10 cellular contexts compared by ENCODE assay signal in genomic region chr1:55064071-55064581, GRCh38. TPM values are rescaled to one million over a fixed set of nuclear protein-coding genes. Genes with fewer than 3 reads are reported as not detected.
DNase-seq lines count a peak whose midpoint lies in the region; ATAC-seq and TF ChIP-seq lines count a peak whose summit lies in the region.
"Had no signal": no experiment of that assay in that cellular context is flagged by ENCODE, and none has a peak within 500 bp of the region (broad histone marks: within the 10 kb centered on the region; RNA-seq: fewer than 3 reads in every experiment).

No MANE protein-coding gene starts in this region.

- POLR2A ChIA-PET in CD8-positive, alpha-beta memory T cell (lab: Charles Lee), result no interaction called here

- ATAC-seq in HG02885 (IDR thresholded peaks at IDR 0.05; ENCODE audit: poor library complexity, unreplicated experiment) (peak; percentile 47), left colon (peak; percentile 27), GM18502 (IDR thresholded peaks at IDR 0.05; ENCODE audit: poor library complexity, unreplicated experiment) (no peak)
- ATAC-seq: natural killer cell treated with Interleukin-12 subunit alpha and Interleukin-12 subunit beta and Interleukin-15 and Interleukin-18, amount 100 ng/mL, for 72 hours; stimulated activated naive CD8-positive, alpha-beta T cell treated with anti-CD3 and anti-CD28 coated beads, Interleukin-15, Interleukin-2, amounts not matched to agents 100 U/mL and 50 U/mL, for 24 hours had no signal

- no peaks in the 10 kb centered on the region for H3K27me3 ChIP-seq in WERI-Rb-1 (ENCODE audit: insufficient read depth, low read depth, severe bottlenecking)
- no peaks in the 10 kb centered on the region for H3K27me3 ChIP-seq in CD8-positive, alpha-beta memory T cell (ENCODE audit: insufficient read depth, low read length, poor library complexity, severe bottlenecking)

- no peak overlapping the region for H3K4me3 ChIP-seq in WERI-Rb-1 (ENCODE audit: low read depth, low read length)
- no peak overlapping the region for H3K4me3 ChIP-seq in CD8-positive, alpha-beta memory T cell (ENCODE audit: low read length)

- peaks cover 31% of the 10 kb centered on the region for H3K36me3 ChIP-seq in WERI-Rb-1
- peaks cover 10% of the 10 kb centered on the region for H3K36me3 ChIP-seq in CD8-positive, alpha-beta memory T cell (ENCODE audit: insufficient read depth, low read length)

- H3K4me1 Mint-ChIP-seq in CD8-positive, alpha-beta memory T cell, result no peaks in the 10 kb centered on the region

- peaks cover 13 to 34% (median 17%) of the 10 kb centered on the region in 3 donors for H3K36me3 Mint-ChIP-seq in CD8-positive, alpha-beta memory T cell

- no peak overlapping the region for H3K4me3 Mint-ChIP-seq in CD8-positive, alpha-beta memory T cell
- H3K4me3 Mint-ChIP-seq: natural killer cell treated with Interleukin-12 subunit alpha and Interleukin-12 subunit beta and Interleukin-15 and Interleukin-18, amount 100 ng/mL, for 72 hours had no signal

- peak; percentile 28 for TF ChIP-seq CTCF in WERI-Rb-1 (IDR thresholded peaks at IDR 0.05; ENCODE audit: low read depth, low read length)

- no peak overlapping the region for H3K27ac Mint-ChIP-seq in CD8-positive, alpha-beta memory T cell
- H3K27ac Mint-ChIP-seq: natural killer cell treated with Interleukin-12 subunit alpha and Interleukin-12 subunit beta and Interleukin-15 and Interleukin-18, amount 100 ng/mL, for 72 hours had no signal

- no peak overlapping the region for H3K27ac ChIP-seq in WERI-Rb-1
- H3K27ac ChIP-seq in CD8-positive, alpha-beta memory T cell (ENCODE audit: low read depth, low read length), result no peak overlapping the region

- no peaks in the 10 kb centered on the region for H3K9me3 ChIP-seq in WERI-Rb-1 (ENCODE audit: severe bottlenecking)
- H3K9me3 ChIP-seq in CD8-positive, alpha-beta memory T cell (ENCODE audit: low read length), result no peaks in the 10 kb centered on the region

- CTCF ChIA-PET in CD8-positive, alpha-beta memory T cell (lab: Charles Lee), result no interaction called here

- no peaks in the 10 kb centered on the region for H3K9me3 Mint-ChIP-seq in CD8-positive, alpha-beta memory T cell
- H3K9me3 Mint-ChIP-seq: natural killer cell treated with Interleukin-12 subunit alpha and Interleukin-12 subunit beta and Interleukin-15 and Interleukin-18, amount 100 ng/mL, for 72 hours had no signal

- peaks cover 0 to 1% of the 10 kb centered on the region in 2 donors for H3K27me3 Mint-ChIP-seq in CD8-positive, alpha-beta memory T cell
- H3K27me3 Mint-ChIP-seq: natural killer cell treated with Interleukin-12 subunit alpha and Interleukin-12 subunit beta and Interleukin-15 and Interleukin-18, amount 100 ng/mL, for 72 hours had no signal

- peak; percentile 34 for DNase-seq in DMS53 treated with DMSO at 0.1 percent for 48 hours (lab: John Stamatoyannopoulos, UW; ENCODE audit: unreplicated experiment)
- DNase-seq in WERI-Rb-1, result no peak
- DNase-seq in left colon, result no peak
- DNase-seq in NCI-H1417 (lab: John Stamatoyannopoulos, UW), result no peak
- no peak for DNase-seq in A172 (ENCODE audit: low spot score)
- DNase-seq in CD8-positive, alpha-beta memory T cell, result no peak
- DNase-seq: stimulated activated naive CD8-positive, alpha-beta T cell treated with anti-CD3 and anti-CD28 coated beads, Interleukin-15, Interleukin-2, amounts not matched to agents 100 U/mL and 50 U/mL, for 24 hours had no signal

- intact Hi-C loops in left colon (cut with DNase I, micrococcal nuclease), result no loop called here

- H3K4me1 ChIP-seq in CD8-positive, alpha-beta memory T cell (ENCODE audit: insufficient read depth, low read length), result no peaks in the 10 kb centered on the region

RNA-seq across cellular contexts. Expression of gene PCSK9, which starts 24.8 kb away (rescaled TPM):
- 10 to 100 TPM; 12.6 to 37.0 TPM for total RNA-seq in left colon
- total RNA-seq in A172 (2014; rRNA removed; shearing (Covaris generic)), result not detected in 2 replicates
- not detected for total RNA-seq in CD8-positive, alpha-beta memory T cell
- not detected for polyA plus RNA-seq in CD8-positive, alpha-beta memory T cell
- total RNA-seq: natural killer cell treated with Interleukin-12 subunit alpha and Interleukin-12 subunit beta and Interleukin-15 and Interleukin-18, amount 100 ng/mL, for 72 hours had no signal

Comparison
In these comparisons a context has a peak if more than half of its experiments do, and no peak if none do; other contexts are left out.
1. RNA of gene PCSK9, which starts 24.8 kb away (total RNA-seq): 12.6 to 37.0 TPM in left colon; not detected in A172 and not detected in CD8-positive, alpha-beta memory T cell; every median in the first group is over 10 times any median in the second.